9 cellular contexts compared by ENCODE assay signal in the genomic region with DNA sequence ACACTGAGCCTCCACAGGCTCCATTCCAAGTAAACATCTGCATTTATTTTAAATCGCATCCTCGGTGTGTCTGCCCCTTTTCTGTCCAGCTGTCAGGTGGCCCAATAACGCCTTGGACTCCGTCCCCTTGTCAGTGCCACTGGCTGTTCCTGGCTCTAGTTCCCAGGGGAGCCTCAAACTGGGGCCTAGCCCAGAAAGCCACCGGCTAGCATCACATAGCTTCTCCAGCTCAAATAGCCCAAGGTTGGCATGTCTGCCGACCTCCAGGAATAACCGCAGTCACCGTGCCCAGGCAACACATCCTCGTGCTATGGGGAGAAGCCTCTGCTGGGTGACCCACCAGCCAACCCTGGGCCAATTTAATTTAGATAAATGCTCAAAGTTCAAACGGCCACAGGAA. TPM values are rescaled to one million over a fixed set of nuclear protein-coding genes. Genes with fewer than 3 reads are reported as not detected.
"Had no signal": no experiment of that assay in that cellular context is flagged by ENCODE, and none has a peak within 500 bp of the region (broad histone marks: within the 10 kb centered on the region; RNA-seq: fewer than 3 reads in every experiment).

No MANE protein-coding gene starts in this region.

- H3K27me3 Mint-ChIP-seq: activated CD4-positive, alpha-beta memory T cell treated with anti-CD3 and anti-CD28 coated beads, Interleukin-2, amount 10 ng/mL, durations not matched to agents 7 days and 5 days had no signal

- H3K4me3 Mint-ChIP-seq: activated CD4-positive, alpha-beta memory T cell treated with anti-CD3 and anti-CD28 coated beads, Interleukin-2, amount 10 ng/mL, durations not matched to agents 7 days and 5 days; activated T-cell treated with anti-CD3 and anti-CD28 coated beads, Interleukin-2, amount 50 U/mL, for 72 hours; brain; nephron had no signal

- H3K27ac Mint-ChIP-seq: nephron had no signal

- H3K9me3 ChIP-seq: stomach, thoracic aorta had no signal

- DNase-seq: stimulated activated CD4-positive, alpha-beta T cell treated with anti-CD3 and anti-CD28 coated beads, Interleukin-4, amount 100 ng/mL, for 24 hours had no signal

- H3K4me1 ChIP-seq: stomach had no signal

- H3K4me3 ChIP-seq: stomach, thoracic aorta had no signal

- H3K27ac ChIP-seq: stomach, thoracic aorta, VCaP had no signal

- H3K9me3 Mint-ChIP-seq: activated CD4-positive, alpha-beta memory T cell treated with anti-CD3 and anti-CD28 coated beads, Interleukin-2, amount 10 ng/mL, durations not matched to agents 7 days and 5 days; activated T-cell treated with anti-CD3 and anti-CD28 coated beads, Interleukin-2, amount 50 U/mL, for 72 hours; brain; nephron had no signal

- H3K27me3 ChIP-seq: stomach had no signal

RNA-seq across cellular contexts. Expression of a gene that starts 29.9 kb away (rescaled TPM):
- total RNA-seq: omental fat pad, stomach had no signal
